In the genomic region with DNA sequence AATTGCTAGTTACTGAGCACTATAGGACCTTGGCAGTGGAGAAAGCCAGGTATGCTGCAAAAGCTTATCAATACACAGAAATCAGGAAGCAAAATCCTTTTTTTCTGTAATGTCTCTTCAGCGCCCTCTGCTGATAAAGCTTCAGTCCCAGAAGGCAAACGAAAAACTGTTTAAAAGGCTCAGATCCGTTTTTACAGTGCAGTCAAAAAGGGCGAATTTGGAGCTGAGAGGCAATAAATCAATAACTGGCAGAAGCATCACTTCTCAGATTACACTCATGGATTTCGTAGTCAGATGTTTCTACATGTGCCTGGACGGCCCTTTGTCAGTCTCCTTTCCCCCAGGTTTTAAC, we compare ENCODE assay signal across 8 cellular contexts. TPM values are rescaled to one million over a fixed set of nuclear protein-coding genes. Genes with fewer than 3 reads are reported as not detected.
DNase-seq lines count a peak whose midpoint lies in the region; ATAC-seq and TF ChIP-seq lines count a peak whose summit lies in the region.

No MANE protein-coding gene starts in this region.

- H3K36me3 Mint-ChIP-seq in activated naive CD4-positive, alpha-beta T cell treated with anti-CD3 and anti-CD28 coated beads, Interleukin-2, amount 50 U/mL, for 24 hours, result peaks cover 4% of the 10 kb centered on the region
- H3K36me3 Mint-ChIP-seq in T-helper 17 cell (ENCODE audit: low read depth), result peaks cover 4% of the 10 kb centered on the region

- peak overlapping the region; percentile 50 for H2AFZ ChIP-seq in neuron (ENCODE audit: low read depth, low read length)

- no peaks in the 10 kb centered on the region for H3K9me3 Mint-ChIP-seq in activated naive CD4-positive, alpha-beta T cell treated with anti-CD3 and anti-CD28 coated beads, Interleukin-2, amount 50 U/mL, for 24 hours

- H3K9me3 ChIP-seq in T-helper 17 cell (ENCODE audit: control insufficient read depth, low read length, poor library complexity, severe bottlenecking) (no peaks in the 10 kb centered on the region), neuron (ENCODE audit: low read length) (peaks cover 3% of the 10 kb centered on the region)

- peak overlapping the region; percentile 85 for H3K4me3 Mint-ChIP-seq in activated naive CD4-positive, alpha-beta T cell treated with anti-CD3 and anti-CD28 coated beads, Interleukin-2, amount 50 U/mL, for 24 hours
- peak overlapping the region; percentile 95 for H3K4me3 Mint-ChIP-seq in T-helper 17 cell

- no peak for DNase-seq in activated naive CD4-positive, alpha-beta T cell treated with anti-CD3 and anti-CD28 coated beads, Interleukin-2, amount 50 U/mL, for 16 hours
- DNase-seq in Kasumi-1 (lab: John Stamatoyannopoulos, UW) (peak; percentile 76 to 92), T-helper 17 cell (peak in 1 of 3 donors; percentile 14), erythroblast (lab: John Stamatoyannopoulos, UW) (peak; percentile 78 to 79)

- ATAC-seq in T-helper 17 cell (no peak), HG02763 (IDR thresholded peaks at IDR 0.05; ENCODE audit: unreplicated experiment) (no peak), HG02610 (IDR thresholded peaks at IDR 0.05; ENCODE audit: unreplicated experiment) (no peak)

- no peaks in the 10 kb centered on the region for H3K27me3 ChIP-seq in neuron (ENCODE audit: insufficient read depth, low read length)

- H3K4me1 ChIP-seq in neuron (ENCODE audit: insufficient read depth, low read length), result peaks cover 11% of the 10 kb centered on the region

- H3K27ac Mint-ChIP-seq in activated naive CD4-positive, alpha-beta T cell treated with anti-CD3 and anti-CD28 coated beads, Interleukin-2, amount 50 U/mL, for 24 hours, result peak overlapping the region; percentile 49
- no peak overlapping the region for H3K27ac Mint-ChIP-seq in T-helper 17 cell

- no peaks in the 10 kb centered on the region for H3K36me3 ChIP-seq in neuron (ENCODE audit: insufficient read depth, low read length)

- peak overlapping the region; percentile 100 for H3K4me3 ChIP-seq in neuron (ENCODE audit: low read length)

- peaks cover 26% of the 10 kb centered on the region for H3K4me1 Mint-ChIP-seq in activated naive CD4-positive, alpha-beta T cell treated with anti-CD3 and anti-CD28 coated beads, Interleukin-2, amount 50 U/mL, for 24 hours
- H3K4me1 Mint-ChIP-seq in T-helper 17 cell, result peaks cover 22% of the 10 kb centered on the region

- no peaks in the 10 kb centered on the region for H3K27me3 Mint-ChIP-seq in activated naive CD4-positive, alpha-beta T cell treated with anti-CD3 and anti-CD28 coated beads, Interleukin-2, amount 50 U/mL, for 24 hours
- H3K27me3 Mint-ChIP-seq in T-helper 17 cell, result no peaks in the 10 kb centered on the region

- no peak for TF ChIP-seq POLR2A in erythroblast (IDR thresholded peaks at IDR 0.05; ENCODE audit: low read length)

RNA-seq across cellular contexts. Expression of a gene that starts 1.1 kb away (rescaled TPM):
- total RNA-seq in T-helper 17 cell, result 10 to 100 TPM; 51.6 to 53.3 TPM
